13 cellular contexts compared by ENCODE assay signal in the genomic region with DNA sequence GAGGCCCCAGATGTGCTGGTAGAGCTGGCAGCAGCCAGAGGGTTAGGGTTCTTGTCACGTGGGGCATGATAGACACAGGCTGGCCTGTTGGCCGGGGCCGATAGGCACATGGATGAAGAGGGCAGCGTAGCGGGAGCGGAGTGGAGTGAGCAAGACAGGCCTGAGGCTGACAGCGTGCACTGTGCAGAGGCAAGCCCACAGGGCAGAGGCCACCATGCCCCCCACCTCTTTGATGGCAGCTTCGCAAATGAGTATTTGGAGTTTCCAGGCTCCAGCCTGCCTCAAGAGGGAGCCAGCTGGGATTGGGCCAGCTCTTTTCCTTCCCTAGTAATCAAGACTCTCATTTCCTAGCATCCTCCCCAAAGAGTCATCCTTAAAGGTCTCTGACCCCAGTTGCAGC. TPM values are rescaled to one million over a fixed set of nuclear protein-coding genes. Genes with fewer than 3 reads are reported as not detected.
DNase-seq lines count a peak whose midpoint lies in the region; ATAC-seq and TF ChIP-seq lines count a peak whose summit lies in the region.
"Had no signal": no experiment of that assay in that cellular context is flagged by ENCODE, and none has a peak within 500 bp of the region (broad histone marks: within the 10 kb centered on the region; RNA-seq: fewer than 3 reads in every experiment).

No MANE protein-coding gene starts in this region.

- POLR2A ChIA-PET in Caco-2 (lab: Charles Lee) (interaction anchor here (1.0 kb wide), 1 partner anchor 54 kb away, joined by 6 read pairs; no protein-coding TSS in a partner anchor), Panc1 (lab: Charles Lee) (interaction anchor here (0.7 kb wide), 1 partner anchor 9 kb away, joined by 4 read pairs; no protein-coding TSS in a partner anchor)

- intact Hi-C loops in Caco-2 (cut with micrococcal nuclease; ENCODE audit: unreplicated experiment) (loop anchor here (10.0 kb wide), 1 partner anchor 214 kb away; no protein-coding TSS in a partner anchor), Panc1 (cut with micrococcal nuclease; ENCODE audit: unreplicated experiment) (no loop called here)

- no peak for DNase-seq in Caco-2
- no peak for DNase-seq in Panc1 (ENCODE audit: low read depth, low spot score)
- DNase-seq in neuronal stem cell (ENCODE audit: low spot score), result no peak
- no peak for DNase-seq in COLO668 (lab: John Stamatoyannopoulos, UW; ENCODE audit: unreplicated experiment)
- DNase-seq in stimulated activated CD4-positive, alpha-beta T cell treated with anti-CD3 and anti-CD28 coated beads, Interleukin-4, amount 100 ng/mL, for 24 hours, result no peak
- no peak for DNase-seq in NCI-H1092 (lab: John Stamatoyannopoulos, UW)
- DNase-seq: activated effector memory CD4-positive, alpha-beta T cell treated with Interleukin-2 at 50 U/mL for 16 hours; DMS79; naive thymus-derived CD4-positive, alpha-beta T cell; NCI-H2107 had no signal

- peak overlapping the region; percentile 79 for H2BK120ac ChIP-seq in neuronal stem cell (ENCODE audit: low read depth, low read length)

- H3K36me3 ChIP-seq in Caco-2 (ENCODE audit: control insufficient read depth, insufficient read depth, low read length), result no peaks in the 10 kb centered on the region
- H3K36me3 ChIP-seq in Panc1 (ENCODE audit: control insufficient read depth, insufficient read depth, low read length), result no peaks in the 10 kb centered on the region
- peaks cover 7% of the 10 kb centered on the region in 2 donors for H3K36me3 ChIP-seq in neuronal stem cell (replicated peaks in 1 of 2; ENCODE audit: control insufficient read depth in 2 of 2, insufficient read depth in 2 of 2, low read length in 2 of 2)

- H3K9me3 Mint-ChIP-seq in Caco-2 (ENCODE audit: unreplicated experiment), result no peaks in the 10 kb centered on the region

- no peak overlapping the region for H4K91ac ChIP-seq in neuronal stem cell (ENCODE audit: low read depth, low read length, poor library complexity)

- H3K9me3 ChIP-seq in Caco-2 (no peaks in the 10 kb centered on the region), Panc1 (ENCODE audit: control insufficient read depth, insufficient read depth, low read depth, low read length) (no peaks in the 10 kb centered on the region), neuronal stem cell (replicated peaks in 1 of 2; ENCODE audit: control insufficient read depth in 2 of 2, insufficient read depth in 1 of 2, low read depth in 1 of 2, low read length in 2 of 2) (peaks cover 0 to 2% of the 10 kb centered on the region in 2 donors)

- H3K18ac ChIP-seq in neuronal stem cell (ENCODE audit: low read length), result peak overlapping the region; percentile 6

- peaks cover 17% of the 10 kb centered on the region for H3K4me1 Mint-ChIP-seq in Caco-2 (ENCODE audit: low read depth, unreplicated experiment)

- in situ Hi-C loops in Panc1 (cut with HindIII; ENCODE audit: low pct_unique_long_range_greater_than_20kb, low sequenced_read_pairs), result no loop called here

- peak overlapping the region; percentile 30 for H2AK5ac ChIP-seq in neuronal stem cell (ENCODE audit: low read depth, low read length)

- CTCF ChIA-PET in Caco-2 (lab: Charles Lee) (interaction anchor here (0.7 to 5.7 kb wide), 11 partner anchors 13 to 214 kb away, joined by 3 to 341 read pairs (median 5); a partner anchor contains a TSS), Panc1 (lab: Charles Lee) (interaction anchor here (0.6 to 5.7 kb wide), 9 partner anchors 27 to 258 kb away, joined by 3 to 149 read pairs (median 3); no protein-coding TSS in a partner anchor)

- H3K14ac ChIP-seq in neuronal stem cell (ENCODE audit: low read length), result no peak overlapping the region

- H3K27ac ChIP-seq in Panc1 (ENCODE audit: low read length) (peak overlapping the region; percentile 23; the same call in 1 of the 2 replicates), neuronal stem cell (replicated peaks; ENCODE audit: low read length) (no peak overlapping the region)

- no peak overlapping the region for H4K8ac ChIP-seq in neuronal stem cell (ENCODE audit: low read depth, low read length)

- WGBS in neuronal stem cell (ENCODE audit: extremely low coverage in 2 of 2, insufficient read length in 2 of 2, insufficient replicate concordance in 1 of 2), 2 donors, result no CpG with 5 or more reads among the region's 8 CpGs

- BruUV-seq in Caco-2 (replicated peaks; lab: Mats Ljungman, UMichigan), result no TSS peak
- BruUV-seq in Panc1 (replicated peaks; lab: Mats Ljungman, UMichigan), result no TSS peak

- H3K36me3 Mint-ChIP-seq in Caco-2 (ENCODE audit: insufficient read depth, unreplicated experiment), result no peaks in the 10 kb centered on the region
- H3K36me3 Mint-ChIP-seq: naive thymus-derived CD4-positive, alpha-beta T cell had no signal

- H3K27me3 ChIP-seq in Caco-2 (replicated peaks; ENCODE audit: control insufficient read depth, insufficient read depth, low read length) (no peaks in the 10 kb centered on the region), Panc1 (ENCODE audit: control insufficient read depth, insufficient read depth, low read length) (no peaks in the 10 kb centered on the region), neuronal stem cell (ENCODE audit: control insufficient read depth in 3 of 3, insufficient read depth in 3 of 3, low read depth in 1 of 3, low read length in 3 of 3) (no peaks in the 10 kb centered on the region)

- no peak overlapping the region for H2BK12ac ChIP-seq in neuronal stem cell (ENCODE audit: low read length)

- no peak overlapping the region for H3K4ac ChIP-seq in neuronal stem cell (ENCODE audit: low read length)

- H3K4me3 Mint-ChIP-seq in Caco-2 (ENCODE audit: unreplicated experiment), result no peak overlapping the region
- H3K4me3 Mint-ChIP-seq: naive thymus-derived CD4-positive, alpha-beta T cell had no signal

- no peaks in the 10 kb centered on the region for H3K27me3 Mint-ChIP-seq in Caco-2 (ENCODE audit: insufficient read depth, unreplicated experiment)
- H3K27me3 Mint-ChIP-seq: naive thymus-derived CD4-positive, alpha-beta T cell had no signal

- peaks cover 4% of the 10 kb centered on the region for H3K79me1 ChIP-seq in neuronal stem cell (ENCODE audit: low read depth, low read length)

- peak in 1 of 2 experiments; percentile 9 for TF ChIP-seq CTCF in Caco-2 (IDR thresholded peaks at IDR 0.05; ENCODE audit: insufficient read depth in 1 of 2, low read depth in 1 of 2, low read length in 1 of 2, severe bottlenecking in 1 of 2, unreplicated experiment in 1 of 2)
- TF ChIP-seq CTCF in Panc1 (IDR thresholded peaks at IDR 0.05), result no peak; the same call in 1 of the 2 replicates

- no peak overlapping the region for H2BK5ac ChIP-seq in neuronal stem cell (ENCODE audit: low read length)

- H3K27ac Mint-ChIP-seq in Caco-2 (ENCODE audit: unreplicated experiment), result peak overlapping the region; percentile 20

- ATAC-seq in Panc1 (peak; percentile 6; the same call in 1 of the 2 replicates), esophagus mucosa (peak; percentile 29), GM18868 (IDR thresholded peaks at IDR 0.05; ENCODE audit: unreplicated experiment) (no peak)
- ATAC-seq: activated CD4-positive, CD25-positive, alpha-beta regulatory T cell treated with anti-CD3 and anti-CD28 coated beads, Interleukin-2, amount 50 U/mL, for 24 hours; naive thymus-derived CD4-positive, alpha-beta T cell had no signal

- H3K4me2 ChIP-seq in neuronal stem cell (ENCODE audit: insufficient read depth, low read length, poor library complexity, severe bottlenecking), result no peak overlapping the region

- no peak overlapping the region for H3K4me3 ChIP-seq in Caco-2 (ENCODE audit: low read depth, low read length)
- no peak overlapping the region for H3K4me3 ChIP-seq in Panc1 (ENCODE audit: low read depth in 2 of 2, low read length in 2 of 2)
- no peak overlapping the region for H3K4me3 ChIP-seq in neuronal stem cell (ENCODE audit: low read length in 2 of 2)

- H3K9ac ChIP-seq in neuronal stem cell (ENCODE audit: low read depth, low read length, poor library complexity), result peak overlapping the region; percentile 9

- H2BK15ac ChIP-seq in neuronal stem cell (ENCODE audit: low read length), result peak overlapping the region; percentile 32

- H3K4me1 ChIP-seq in Caco-2, result peaks cover 39% of the 10 kb centered on the region
- H3K4me1 ChIP-seq in Panc1 (ENCODE audit: control insufficient read depth, insufficient read depth, low read length), result peaks cover 32% of the 10 kb centered on the region
- H3K4me1 ChIP-seq in neuronal stem cell (ENCODE audit: control insufficient read depth in 2 of 2, insufficient read depth in 1 of 2, low read depth in 1 of 2, low read length in 2 of 2), result peaks cover 29 to 41% of the 10 kb centered on the region in 2 donors

- peak overlapping the region; percentile 44 for H3K23ac ChIP-seq in neuronal stem cell (ENCODE audit: low read depth, low read length, poor library complexity)

- no peak overlapping the region for H2AFZ ChIP-seq in neuronal stem cell (ENCODE audit: low read length)

RNA-seq across cellular contexts. Expression of a gene that starts 43.5 kb away (rescaled TPM):
- 0.60 and 0.91 TPM in 2 replicates for total RNA-seq in Caco-2 (2022)
- 3.1 TPM for total RNA-seq in Panc1 (2021; ENCODE audit: unreplicated experiment)
- 4.6 TPM for polyA plus RNA-seq in Panc1 (2012; ENCODE audit: insufficient read length)
- 1.00 TPM for total RNA-seq in esophagus mucosa
- polyA plus RNA-seq in neuronal stem cell (2013, experiment 1 of 2), result 13.3 TPM
- 12.9 TPM for polyA plus RNA-seq in neuronal stem cell (2013, experiment 2 of 2)

RNA-seq across cellular contexts. Expression of a gene that starts 50.3 kb away (rescaled TPM):
- total RNA-seq in Caco-2 (2022) (25.7 and 27.0 TPM in 2 replicates), Panc1 (2021; ENCODE audit: unreplicated experiment) (17.4 TPM), esophagus mucosa (28.3 TPM)
- polyA plus RNA-seq in Panc1 (2012; ENCODE audit: insufficient read length), result 8.8 TPM
- polyA plus RNA-seq in neuronal stem cell (2013, experiment 1 of 2), result 55.9 TPM
- 57.2 TPM for polyA plus RNA-seq in neuronal stem cell (2013, experiment 2 of 2)

RNA-seq across cellular contexts. Expression of a gene that starts 59.8 kb away (rescaled TPM):
- total RNA-seq in Caco-2 (2022) (6.2 and 6.3 TPM in 2 replicates), Panc1 (2021; ENCODE audit: unreplicated experiment) (11.3 TPM), esophagus mucosa (5.7 TPM)
- 6.3 TPM for polyA plus RNA-seq in Panc1 (2012; ENCODE audit: insufficient read length)
- 6.2 TPM for polyA plus RNA-seq in neuronal stem cell (2013, experiment 1 of 2)
- 6.4 TPM for polyA plus RNA-seq in neuronal stem cell (2013, experiment 2 of 2)
